ENCODE assay signal across 22 cellular contexts in genomic region chr12:95326855-95327254, GRCh38.
"Had no signal": no experiment of that assay in that cellular context is flagged by ENCODE, and none has a peak within 500 bp of the region (broad histone marks: within the 10 kb centered on the region; RNA-seq: fewer than 3 reads in every experiment).

No MANE protein-coding gene starts in this region.

- ATAC-seq: gastrocnemius medialis; left ventricle myocardium superior; lower lobe of right lung; natural killer cell; stimulated activated effector memory CD8-positive, alpha-beta T cell treated with anti-CD3 and anti-CD28 coated beads, Interleukin-12 subunit alpha, Interleukin-12 subunit beta, amount 100 ng/mL, for 72 hours had no signal

- H3K9me3 ChIP-seq: colonic mucosa, gastrocnemius medialis, lower lobe of right lung, neutrophil, pancreas, right lobe of liver, testis, tibial artery, upper lobe of left lung had no signal

- H3K4me1 ChIP-seq: colonic mucosa, gastrocnemius medialis, testis, tibial artery had no signal

- DNase-seq: colonic mucosa; dermis blood vessel endothelial cell; effector memory CD4-positive, alpha-beta T cell; erythroblast; gastrocnemius medialis; head of caudate nucleus; left ventricle myocardium superior; lower lobe of right lung; natural killer cell; pancreas; right lobe of liver; stimulated activated CD4-positive, alpha-beta T cell treated with anti-CD3 and anti-CD28 coated beads, Interleukin-12 subunit alpha, Interleukin-12 subunit beta, amount 100 ng/mL, for 4 hours; stimulated activated CD4-positive, alpha-beta T cell treated with anti-CD3 and anti-CD28 coated beads, Interleukin-1b, Interleukin-23, amount 100 ng/mL, for 48 hours; stimulated activated CD4-positive, alpha-beta T cell treated with anti-CD3 and anti-CD28 coated beads, Interleukin-4, amount 100 ng/mL, for 24 hours; stimulated activated naive CD4-positive, alpha-beta T cell treated with Interleukin-2 at 50 U/mL for 16 hours; substantia nigra; testis; tibial artery; upper lobe of left lung had no signal

- H3K4me3 ChIP-seq: colonic mucosa, gastrocnemius medialis, lower lobe of right lung, pancreas, right lobe of liver, smooth muscle cell, testis, tibial artery, upper lobe of left lung had no signal

- H3K27ac ChIP-seq: colonic mucosa, gastrocnemius medialis, lower lobe of right lung, neutrophil, right lobe of liver, testis, tibial artery, upper lobe of left lung had no signal

- H3K36me3 ChIP-seq: colonic mucosa, gastrocnemius medialis, lower lobe of right lung, neutrophil, pancreas, right lobe of liver, tibial artery, upper lobe of left lung had no signal

- H3K27me3 ChIP-seq: colonic mucosa, gastrocnemius medialis, neutrophil, pancreas, right lobe of liver, testis, tibial artery, upper lobe of left lung had no signal

- H3K4me2 ChIP-seq: smooth muscle cell had no signal
